In genomic region chr10:100370976-100371706, GRCh38 we compare ENCODE assay signal across 8 cellular contexts. TPM values are rescaled to one million over a fixed set of nuclear protein-coding genes. Genes with fewer than 3 reads are reported as not detected.
A peak's percentile ranks its signal among the peaks of the same experiment; 100 is the strongest.
DNase-seq lines count a peak whose midpoint lies in the region; ATAC-seq and TF ChIP-seq lines count a peak whose summit lies in the region.

No MANE protein-coding gene starts in this region.

- H3K9me3 ChIP-seq in left ventricle myocardium inferior (replicated peaks): no peaks in the 10 kb centered on the region
- H3K9me3 ChIP-seq in prostate gland: no peaks in the 10 kb centered on the region

- peak; percentile 67 for DNase-seq in NK-92 treated with Interleukin-12 subunit alpha and Interleukin-12 subunit beta, amount 100 ng/mL, for 24 hours (lab: John Stamatoyannopoulos, UW)
- DNase-seq in NK-92 (lab: John Stamatoyannopoulos, UW; ENCODE audit: unreplicated experiment) (no peak), SW480 (ENCODE audit: low spot score) (peak; percentile 91), amniotic stem cell (lab: John Stamatoyannopoulos, UW) (peak; percentile 63), left ventricle myocardium inferior (peak; percentile 77), prostate gland (ENCODE audit: low spot score) (peak; percentile 71), NCI-H2196 (lab: John Stamatoyannopoulos, UW; ENCODE audit: unreplicated experiment) (no peak)

- H3K27ac ChIP-seq in left ventricle myocardium inferior (replicated peaks) (peak overlapping the region; percentile 63), prostate gland (peak overlapping the region; percentile 98 to 99)

- H3K4me1 ChIP-seq in left ventricle myocardium inferior (peaks cover 47% of the 10 kb centered on the region), prostate gland (replicated peaks) (peaks cover 15% of the 10 kb centered on the region)

- no peak for TF ChIP-seq CTCF in left ventricle myocardium inferior (IDR thresholded peaks at IDR 0.05; ENCODE audit: borderline replicate concordance)
- TF ChIP-seq CTCF in prostate gland (IDR thresholded peaks at IDR 0.05): no peak

- H3K27me3 ChIP-seq in left ventricle myocardium inferior (ENCODE audit: low read depth) (no peaks in the 10 kb centered on the region), prostate gland (replicated peaks; ENCODE audit: insufficient read depth) (no peaks in the 10 kb centered on the region)

- 26% methylated on average over 12 of the region's 12 CpGs for WGBS in prostate gland

- intact Hi-C loops in left ventricle myocardium inferior (cut with micrococcal nuclease): no loop called here
- intact Hi-C loops in prostate gland (cut with DNase I): loop anchor here (2.0 to 5.0 kb wide), 2 partner anchors 32 to 541 kb away; partner anchors contain the start of gene SLF2

- H3K36me3 ChIP-seq in left ventricle myocardium inferior (no peaks in the 10 kb centered on the region), prostate gland (no peaks in the 10 kb centered on the region)

- H3K4me3 ChIP-seq in left ventricle myocardium inferior: no peak overlapping the region
- H3K4me3 ChIP-seq in prostate gland: no peak overlapping the region

- no peak for ATAC-seq in HG03469 (IDR thresholded peaks at IDR 0.05; ENCODE audit: unreplicated experiment)

- peak; percentile 56 for TF ChIP-seq POLR2A in prostate gland (IDR thresholded peaks at IDR 0.05)

RNA-seq across cellular contexts. Expression of gene SCD, which starts 24.1 kb away (rescaled TPM):
- 4.8 TPM for total RNA-seq in left ventricle myocardium inferior
- total RNA-seq in prostate gland: 100 to 1,000 TPM in 1 of 2 donors, 10 to 100 TPM in 1; 95.5 to 179 TPM

RNA-seq across cellular contexts. Expression of gene PKD2L1, which starts 41.1 kb away (rescaled TPM):
- total RNA-seq in left ventricle myocardium inferior (not detected), prostate gland (under 1 TPM; 0.09 to 0.34 TPM)

Comparison
In these comparisons a context has a peak if more than half of its experiments do, and no peak if none do; other contexts are left out.
1. DNase-seq: peak in NK-92 treated with Interleukin-12 subunit alpha and Interleukin-12 subunit beta, amount 100 ng/mL, for 24 hours (single experiment), SW480 (single experiment), amniotic stem cell (single experiment), left ventricle myocardium inferior (single experiment) and prostate gland (single experiment); none in NK-92 (single experiment) and NCI-H2196 (single experiment).
2. RNA of gene SCD, which starts 24.1 kb away (total RNA-seq): 95.5 to 179 TPM in prostate gland; 4.8 TPM in left ventricle myocardium inferior (single experiment); every median in the first group is over 10 times any median in the second.